Comparison of ENCODE assay signal across 13 cellular contexts in the genomic region with DNA sequence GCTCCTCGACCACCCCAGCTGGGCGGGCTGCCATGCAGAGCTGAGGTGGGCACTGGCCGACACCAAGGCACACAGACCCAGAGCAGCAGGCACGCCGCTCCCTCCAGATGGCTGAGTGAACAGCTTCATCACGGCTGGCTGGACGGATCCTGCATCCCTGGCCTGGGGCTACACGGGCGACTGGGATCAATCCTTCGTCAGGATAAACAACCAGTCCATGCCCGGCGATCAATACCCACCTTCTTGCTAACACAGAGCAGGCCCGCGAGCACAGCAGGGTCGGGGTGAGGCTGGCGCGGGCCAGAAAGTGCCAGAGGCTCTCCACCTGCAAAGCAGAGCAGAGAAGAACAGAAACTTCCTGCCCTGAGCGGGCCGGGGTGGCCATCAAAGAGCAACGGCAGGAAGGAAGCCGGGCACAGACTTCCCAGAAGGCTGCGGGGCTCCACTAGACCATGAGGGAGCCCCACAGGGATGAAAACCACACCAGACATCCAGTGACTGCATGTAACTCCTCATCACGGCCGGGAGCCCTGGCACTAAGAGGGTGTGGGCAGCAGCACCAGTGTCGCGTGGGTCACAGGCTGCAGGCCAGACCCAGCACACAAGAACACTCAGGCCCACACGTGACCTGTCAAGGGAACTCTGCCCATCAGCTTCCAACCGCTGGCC.
DNase-seq lines count a peak whose midpoint lies in the region; ATAC-seq and TF ChIP-seq lines count a peak whose summit lies in the region.
"Had no signal": no experiment of that assay in that cellular context is flagged by ENCODE, and none has a peak within 500 bp of the region (broad histone marks: within the 10 kb centered on the region; RNA-seq: fewer than 3 reads in every experiment).

No MANE protein-coding gene starts in this region.

- peak overlapping the region; percentile 45 for H3K4me3 Mint-ChIP-seq in T-helper 2 cell treated with Interferon-gamma antibody and Interleukin-4, amounts not matched to agents 5 μg/mL and 100 μg/mL, for 36 hours
- H3K4me3 Mint-ChIP-seq in activated T-helper 2 cell treated with anti-CD3 and anti-CD28 coated beads, Interferon-gamma antibody, Interleukin-2, Interleukin-4, amounts not matched to agents 10 μg/mL and 5 μg/mL and 100 μg/mL, durations not matched to agents 14 hours and 24 hours and 36 hours (ENCODE audit: low read depth) = peak overlapping the region; percentile 2
- H3K4me3 Mint-ChIP-seq: CD14-positive monocyte had no signal

- H3K23ac ChIP-seq in neuronal stem cell (ENCODE audit: low read depth, low read length, poor library complexity) = peak overlapping the region; percentile 74

- peak overlapping the region; percentile 79 for H2AK5ac ChIP-seq in neuronal stem cell (ENCODE audit: low read depth, low read length)

- H4K8ac ChIP-seq in neuronal stem cell (ENCODE audit: low read depth, low read length) = no peak overlapping the region

- DNase-seq in DND-41 (peak; percentile 88), neuronal stem cell (ENCODE audit: low spot score) (no peak), HuH-7.5 (ENCODE audit: low spot score) (no peak), LoVo (ENCODE audit: low spot score) (no peak)
- DNase-seq in T-helper 2 cell treated with Interferon-gamma antibody and Interleukin-4, amounts not matched to agents 5 μg/mL and 100 μg/mL, for 36 hours (ENCODE audit: low spot score) = no peak
- no peak for DNase-seq in activated T-helper 2 cell treated with anti-CD3 and anti-CD28 coated beads, Interferon-gamma antibody, Interleukin-2, Interleukin-4, amounts not matched to agents 10 μg/mL and 5 μg/mL and 100 μg/mL, durations not matched to agents 14 hours and 24 hours and 36 hours (ENCODE audit: low spot score)
- DNase-seq: H7, hippocampal formation, PC-9 had no signal

- H3K9me3 ChIP-seq in DND-41 (ENCODE audit: insufficient read depth, low read length, severe bottlenecking) (peaks cover 4% of the 10 kb centered on the region), neuronal stem cell (replicated peaks in 1 of 2; ENCODE audit: control insufficient read depth in 2 of 2, insufficient read depth in 1 of 2, low read depth in 1 of 2, low read length in 2 of 2) (peaks cover 3 to 4% of the 10 kb centered on the region in 2 donors)
- H3K9me3 ChIP-seq: breast epithelium had no signal

- no peak overlapping the region for H4K91ac ChIP-seq in neuronal stem cell (ENCODE audit: low read depth, low read length, poor library complexity)

- peaks cover 4% of the 10 kb centered on the region for H3K36me3 Mint-ChIP-seq in T-helper 2 cell treated with Interferon-gamma antibody and Interleukin-4, amounts not matched to agents 5 μg/mL and 100 μg/mL, for 36 hours (ENCODE audit: low read depth)
- peaks cover 7% of the 10 kb centered on the region for H3K36me3 Mint-ChIP-seq in activated T-helper 2 cell treated with anti-CD3 and anti-CD28 coated beads, Interferon-gamma antibody, Interleukin-2, Interleukin-4, amounts not matched to agents 10 μg/mL and 5 μg/mL and 100 μg/mL, durations not matched to agents 14 hours and 24 hours and 36 hours (ENCODE audit: low read depth)

- H3K14ac ChIP-seq in neuronal stem cell (ENCODE audit: low read length) = peak overlapping the region; percentile 77

- ATAC-seq in DND-41 (ENCODE audit: insufficient read depth, low read depth) (peak; percentile 98), GM19023 (IDR thresholded peaks at IDR 0.05; ENCODE audit: unreplicated experiment) (no peak), GM18505 (IDR thresholded peaks at IDR 0.05; ENCODE audit: unreplicated experiment) (no peak)

- peak overlapping the region; percentile 55 for H3K27ac Mint-ChIP-seq in T-helper 2 cell treated with Interferon-gamma antibody and Interleukin-4, amounts not matched to agents 5 μg/mL and 100 μg/mL, for 36 hours
- H3K27ac Mint-ChIP-seq in activated T-helper 2 cell treated with anti-CD3 and anti-CD28 coated beads, Interferon-gamma antibody, Interleukin-2, Interleukin-4, amounts not matched to agents 10 μg/mL and 5 μg/mL and 100 μg/mL, durations not matched to agents 14 hours and 24 hours and 36 hours = peak overlapping the region; percentile 58

- H3K9ac ChIP-seq in DND-41 (ENCODE audit: low read depth, low read length) = peak overlapping the region; percentile 57
- peak overlapping the region; percentile 55 for H3K9ac ChIP-seq in neuronal stem cell (ENCODE audit: low read depth, low read length, poor library complexity)

- peak overlapping the region; percentile 78 for H2BK12ac ChIP-seq in neuronal stem cell (ENCODE audit: low read length)

- H2BK120ac ChIP-seq in neuronal stem cell (ENCODE audit: low read depth, low read length) = no peak overlapping the region

- H4K20me1 ChIP-seq in DND-41 (ENCODE audit: insufficient read depth, low read length) = no peaks in the 10 kb centered on the region

- H3K4me1 ChIP-seq in DND-41 (ENCODE audit: insufficient read depth, low read length) (peaks cover 23% of the 10 kb centered on the region), neuronal stem cell (ENCODE audit: control insufficient read depth in 2 of 2, insufficient read depth in 1 of 2, low read depth in 1 of 2, low read length in 2 of 2) (peaks cover 29 to 36% of the 10 kb centered on the region in 2 donors)
- H3K4me1 ChIP-seq: breast epithelium had no signal

- no peaks in the 10 kb centered on the region for H3K27me3 Mint-ChIP-seq in T-helper 2 cell treated with Interferon-gamma antibody and Interleukin-4, amounts not matched to agents 5 μg/mL and 100 μg/mL, for 36 hours (ENCODE audit: low read depth)
- no peaks in the 10 kb centered on the region for H3K27me3 Mint-ChIP-seq in activated T-helper 2 cell treated with anti-CD3 and anti-CD28 coated beads, Interferon-gamma antibody, Interleukin-2, Interleukin-4, amounts not matched to agents 10 μg/mL and 5 μg/mL and 100 μg/mL, durations not matched to agents 14 hours and 24 hours and 36 hours (ENCODE audit: low read depth)

- peak overlapping the region; percentile 81 for H3K27ac ChIP-seq in DND-41 (ENCODE audit: low read length)
- no peak overlapping the region for H3K27ac ChIP-seq in neuronal stem cell (replicated peaks; ENCODE audit: low read length)
- H3K27ac ChIP-seq: breast epithelium, PC-9 had no signal

- H2BK15ac ChIP-seq in neuronal stem cell (ENCODE audit: low read length) = no peak overlapping the region

- peak overlapping the region; percentile 76 for H3K18ac ChIP-seq in neuronal stem cell (ENCODE audit: low read length)

- WGBS in neuronal stem cell (ENCODE audit: extremely low coverage in 2 of 2, insufficient read length in 2 of 2, insufficient replicate concordance in 1 of 2), 2 donors = no CpG with 5 or more reads among the region's 28 CpGs

- H3K4ac ChIP-seq in neuronal stem cell (ENCODE audit: low read length) = no peak overlapping the region

- peaks cover 9% of the 10 kb centered on the region for H3K79me2 ChIP-seq in DND-41 (ENCODE audit: insufficient read depth, low read length)

- TF ChIP-seq POLR2A in GM18505 (IDR thresholded peaks at IDR 0.05; ENCODE audit: borderline replicate concordance, extremely low read depth, insufficient read depth, insufficient read length) = no peak

- peak overlapping the region; percentile 55 for H3K4me2 ChIP-seq in DND-41 (ENCODE audit: insufficient read depth, low read length)
- no peak overlapping the region for H3K4me2 ChIP-seq in neuronal stem cell (ENCODE audit: insufficient read depth, low read length, poor library complexity, severe bottlenecking)
- H3K4me2 ChIP-seq: PC-9 had no signal

- H3K4me3 ChIP-seq in DND-41 (ENCODE audit: low read depth in 1 of 2, low read length in 2 of 2) (peak overlapping the region in 1 of 2 experiments; percentile 42; a peak in 2 of 4 replicates), neuronal stem cell (ENCODE audit: low read length in 2 of 2) (no peak overlapping the region)
- H3K4me3 ChIP-seq: breast epithelium, PC-9 had no signal

- no peak for TF ChIP-seq CTCF in DND-41 (IDR thresholded peaks at IDR 0.05; ENCODE audit: borderline replicate concordance, extremely low read depth, low read length, poor library complexity, severe bottlenecking)

- no peaks in the 10 kb centered on the region for H3K79me1 ChIP-seq in neuronal stem cell (ENCODE audit: low read depth, low read length)

- H3K36me3 ChIP-seq in DND-41 (ENCODE audit: insufficient read depth, low read length) (peaks cover 53% of the 10 kb centered on the region), neuronal stem cell (replicated peaks in 1 of 2; ENCODE audit: control insufficient read depth in 2 of 2, insufficient read depth in 2 of 2, low read length in 2 of 2) (peaks cover 18 to 32% of the 10 kb centered on the region in 2 donors)
- H3K36me3 ChIP-seq: breast epithelium had no signal

- no peak overlapping the region for H2BK5ac ChIP-seq in neuronal stem cell (ENCODE audit: low read length)

- H2AFZ ChIP-seq in DND-41 (ENCODE audit: low read depth, low read length) = peak overlapping the region; percentile 46
- no peak overlapping the region for H2AFZ ChIP-seq in neuronal stem cell (ENCODE audit: low read length)
- H2AFZ ChIP-seq: PC-9 had no signal

- H3K27me3 ChIP-seq in DND-41 (ENCODE audit: insufficient read depth, low read length, poor library complexity) = no peaks in the 10 kb centered on the region
- H3K27me3 ChIP-seq in neuronal stem cell (ENCODE audit: control insufficient read depth in 3 of 3, insufficient read depth in 3 of 3, low read depth in 1 of 3, low read length in 3 of 3) = peaks cover 0 to 2% (median 0%) of the 10 kb centered on the region in 3 experiments
- H3K27me3 ChIP-seq: breast epithelium had no signal

- intact Hi-C loops in activated T-helper 2 cell treated with anti-CD3 and anti-CD28 coated beads, Interferon-gamma antibody, Interleukin-2, Interleukin-4, amounts not matched to agents 10 μg/mL and 5 μg/mL and 100 μg/mL, durations not matched to agents 14 hours and 24 hours and 36 hours (cut with micrococcal nuclease) = no loop called here

- H3K9me3 Mint-ChIP-seq in T-helper 2 cell treated with Interferon-gamma antibody and Interleukin-4, amounts not matched to agents 5 μg/mL and 100 μg/mL, for 36 hours = no peaks in the 10 kb centered on the region
- H3K9me3 Mint-ChIP-seq in activated T-helper 2 cell treated with anti-CD3 and anti-CD28 coated beads, Interferon-gamma antibody, Interleukin-2, Interleukin-4, amounts not matched to agents 10 μg/mL and 5 μg/mL and 100 μg/mL, durations not matched to agents 14 hours and 24 hours and 36 hours = no peaks in the 10 kb centered on the region

- peaks cover 4% of the 10 kb centered on the region for H3K4me1 Mint-ChIP-seq in T-helper 2 cell treated with Interferon-gamma antibody and Interleukin-4, amounts not matched to agents 5 μg/mL and 100 μg/mL, for 36 hours (ENCODE audit: low read depth)
- H3K4me1 Mint-ChIP-seq in activated T-helper 2 cell treated with anti-CD3 and anti-CD28 coated beads, Interferon-gamma antibody, Interleukin-2, Interleukin-4, amounts not matched to agents 10 μg/mL and 5 μg/mL and 100 μg/mL, durations not matched to agents 14 hours and 24 hours and 36 hours (ENCODE audit: low read depth) = peaks cover 4% of the 10 kb centered on the region
